ENCODE assay signal across 26 cellular contexts in genomic region chr5:92627186-92627585, GRCh38.
"Had no signal": no experiment of that assay in that cellular context is flagged by ENCODE, and none has a peak within 500 bp of the region (broad histone marks: within the 10 kb centered on the region; RNA-seq: fewer than 3 reads in every experiment).

No MANE protein-coding gene starts in this region.

- H3K4me3 ChIP-seq: coronary artery, heart right ventricle, left lung, ovary, psoas muscle, sigmoid colon, stomach, testis, tibial artery, upper lobe of left lung had no signal

- H3K27ac ChIP-seq: coronary artery, heart right ventricle, left lung, ovary, psoas muscle, sigmoid colon, stomach, testis, tibial artery, upper lobe of left lung had no signal

- H3K9me3 ChIP-seq: ovary, psoas muscle, testis, tibial artery, upper lobe of left lung had no signal

- FAIRE-seq: urothelium cell line had no signal

- H3K36me3 ChIP-seq: heart right ventricle, left lung, ovary, sigmoid colon, stomach, tibial artery, upper lobe of left lung had no signal

- ATAC-seq: heart right ventricle; left cardiac atrium; left lung; naive thymus-derived CD8-positive, alpha-beta T cell; psoas muscle; right cardiac atrium; stimulated activated effector memory CD8-positive, alpha-beta T cell treated with anti-CD3 and anti-CD28 coated beads, Interleukin-12 subunit alpha, Interleukin-12 subunit beta, amount 100 ng/mL, for 72 hours had no signal

- H3K4me1 ChIP-seq: heart right ventricle, left lung, psoas muscle, sigmoid colon, stomach, testis, tibial artery, upper lobe of left lung had no signal

- DNase-seq: dermis blood vessel endothelial cell; effector memory CD4-positive, alpha-beta T cell; foreskin fibroblast; glutamatergic neuron; heart right ventricle; hippocampal formation; left cardiac atrium; left lung; naive thymus-derived CD8-positive, alpha-beta T cell; nephron progenitor cell; occipital lobe; ovary; posterior cingulate gyrus; psoas muscle; right cardiac atrium; sigmoid colon; stimulated activated CD4-positive, alpha-beta T cell treated with anti-CD3 and anti-CD28 coated beads, Interleukin-2, amount 100 ng/mL, for 24 hours; stimulated activated CD4-positive, alpha-beta T cell treated with anti-CD3 and anti-CD28 coated beads, Interleukin-4, amount 100 ng/mL, for 24 hours; stimulated activated naive CD4-positive, alpha-beta T cell treated with Interleukin-2 at 50 U/mL for 16 hours; stomach; testis; tibial artery; upper lobe of left lung had no signal

- H3K27me3 ChIP-seq: heart right ventricle, left lung, ovary, sigmoid colon, stomach, testis, tibial artery, upper lobe of left lung had no signal
